In genomic region chr20:63441777-63442493, GRCh38 we compare ENCODE assay signal across 8 cellular contexts. TPM values are rescaled to one million over a fixed set of nuclear protein-coding genes. Genes with fewer than 3 reads are reported as not detected.
DNase-seq lines count a peak whose midpoint lies in the region; ATAC-seq and TF ChIP-seq lines count a peak whose summit lies in the region.

No MANE protein-coding gene starts in this region.

- CTCF ChIA-PET in activated CD4-positive, alpha-beta T cell treated with anti-CD3 and anti-CD28 coated beads for 36 hours (lab: Charles Lee) = interaction anchor here (0.7 to 1.7 kb wide), 5 partner anchors 17 to 97 kb away, joined by 3 to 4 read pairs (median 4); partner anchors contain the start of gene PPDPF

- DNase-seq in DMS53 (lab: John Stamatoyannopoulos, UW) (peak; percentile 56), DMS53 treated with DMSO at 0.1 percent for 48 hours (lab: John Stamatoyannopoulos, UW; ENCODE audit: unreplicated experiment) (no peak), MV-4-11 (lab: John Stamatoyannopoulos, UW) (peak; percentile 13), colonic mucosa (peak; percentile 44), natural killer cell (peak; percentile 42), upper lobe of right lung (no peak)
- peak; percentile 85 for DNase-seq in activated CD4-positive, alpha-beta T cell treated with anti-CD3 and anti-CD28 coated beads for 36 hours

- no peak overlapping the region for H3K27ac ChIP-seq in colonic mucosa
- no peak overlapping the region for H3K27ac ChIP-seq in upper lobe of right lung

- H3K4me1 ChIP-seq in colonic mucosa = no peaks in the 10 kb centered on the region
- no peaks in the 10 kb centered on the region for H3K4me1 ChIP-seq in upper lobe of right lung

- POLR2A ChIA-PET in activated CD4-positive, alpha-beta T cell treated with anti-CD3 and anti-CD28 coated beads for 36 hours (lab: Charles Lee) = no interaction called here

- no peak overlapping the region for H3K4me3 Mint-ChIP-seq in activated CD4-positive, alpha-beta T cell treated with anti-CD3 and anti-CD28 coated beads for 36 hours
- H3K4me3 Mint-ChIP-seq in natural killer cell = peak overlapping the region; percentile 9

- H3K27me3 ChIP-seq in colonic mucosa (no peaks in the 10 kb centered on the region), upper lobe of right lung (peaks cover 14% of the 10 kb centered on the region)

- H3K4me1 Mint-ChIP-seq in activated CD4-positive, alpha-beta T cell treated with anti-CD3 and anti-CD28 coated beads for 36 hours = peaks cover 15% of the 10 kb centered on the region
- peaks cover 9 to 17% of the 10 kb centered on the region in 2 donors for H3K4me1 Mint-ChIP-seq in natural killer cell

- H3K9me3 ChIP-seq in colonic mucosa = no peaks in the 10 kb centered on the region
- no peaks in the 10 kb centered on the region for H3K9me3 ChIP-seq in upper lobe of right lung

- H3K9ac ChIP-seq in colonic mucosa (ENCODE audit: low read depth in 2 of 2, low read length in 2 of 2) = no peak overlapping the region

- intact Hi-C loops in activated CD4-positive, alpha-beta T cell treated with anti-CD3 and anti-CD28 coated beads for 36 hours (cut with DNase I, micrococcal nuclease) = no loop called here
- intact Hi-C loops in colonic mucosa (cut with DNase I) (no loop called here), natural killer cell (cut with micrococcal nuclease) (no loop called here), upper lobe of right lung (cut with DNase I) (no loop called here)

- H3K27me3 Mint-ChIP-seq in activated CD4-positive, alpha-beta T cell treated with anti-CD3 and anti-CD28 coated beads for 36 hours = peaks cover 7% of the 10 kb centered on the region
- no peaks in the 10 kb centered on the region for H3K27me3 Mint-ChIP-seq in natural killer cell (ENCODE audit: low read depth in 2 of 2)

- no peaks in the 10 kb centered on the region for H3K36me3 Mint-ChIP-seq in activated CD4-positive, alpha-beta T cell treated with anti-CD3 and anti-CD28 coated beads for 36 hours (ENCODE audit: low read depth)
- H3K36me3 Mint-ChIP-seq in natural killer cell = no peaks in the 10 kb centered on the region

- no peaks in the 10 kb centered on the region for H3K36me3 ChIP-seq in colonic mucosa
- H3K36me3 ChIP-seq in upper lobe of right lung = no peaks in the 10 kb centered on the region

- H3K27ac Mint-ChIP-seq in activated CD4-positive, alpha-beta T cell treated with anti-CD3 and anti-CD28 coated beads for 36 hours = peak overlapping the region; percentile 15
- peak overlapping the region; percentile 68 to 77 for H3K27ac Mint-ChIP-seq in natural killer cell

- TF ChIP-seq CTCF in colonic mucosa (IDR thresholded peaks at IDR 0.05) (no peak), natural killer cell (IDR thresholded peaks at IDR 0.05) (peak; percentile 24), upper lobe of right lung (IDR thresholded peaks at IDR 0.05) (peak; percentile 23)

- H3K9me3 Mint-ChIP-seq in activated CD4-positive, alpha-beta T cell treated with anti-CD3 and anti-CD28 coated beads for 36 hours (ENCODE audit: low read depth) = peaks cover 5% of the 10 kb centered on the region
- peaks cover 3 to 7% of the 10 kb centered on the region in 2 donors for H3K9me3 Mint-ChIP-seq in natural killer cell

- peak; percentile 65 for ATAC-seq in activated CD4-positive, alpha-beta T cell treated with anti-CD3 and anti-CD28 coated beads for 36 hours
- ATAC-seq in natural killer cell (peak; percentile 22 to 68 (median 66)), upper lobe of right lung (peak; percentile 69), GM19395 (IDR thresholded peaks at IDR 0.05; ENCODE audit: unreplicated experiment) (no peak)

- no peak overlapping the region for H3K4me3 ChIP-seq in colonic mucosa
- no peak overlapping the region for H3K4me3 ChIP-seq in upper lobe of right lung

RNA-seq across cellular contexts. Expression of gene KCNQ2, which starts 30.5 kb away (rescaled TPM):
- not detected for total RNA-seq in activated CD4-positive, alpha-beta T cell treated with anti-CD3 and anti-CD28 coated beads for 36 hours
- under 1 TPM; 0.19 to 0.27 TPM for total RNA-seq in colonic mucosa
- total RNA-seq in natural killer cell = not detected
- total RNA-seq in upper lobe of right lung = not detected

RNA-seq across cellular contexts. Expression of gene EEF1A2, which starts 56.9 kb away (rescaled TPM):
- under 1 TPM; 0.69 to 0.81 TPM for total RNA-seq in activated CD4-positive, alpha-beta T cell treated with anti-CD3 and anti-CD28 coated beads for 36 hours
- total RNA-seq in colonic mucosa (1 to 10 TPM; 1.5 to 3.2 TPM), natural killer cell (under 1 TPM; 0.14 to 0.86 (median 0.35) TPM), upper lobe of right lung (0.67 TPM)

Comparison
In these comparisons a context has a peak if more than half of its experiments do, and no peak if none do; other contexts are left out.
1. DNase-seq: peak in DMS53 (single experiment), MV-4-11 (single experiment), activated CD4-positive, alpha-beta T cell treated with anti-CD3 and anti-CD28 coated beads for 36 hours (single experiment), colonic mucosa (single experiment) and natural killer cell (single experiment); none in DMS53 treated with DMSO at 0.1 percent for 48 hours (single experiment) and upper lobe of right lung (single experiment).